ENCODE assay signal across 23 cellular contexts in genomic region chr2:224716201-224716600, GRCh38. TPM values are rescaled to one million over a fixed set of nuclear protein-coding genes. Genes with fewer than 3 reads are reported as not detected.
"Had no signal": no experiment of that assay in that cellular context is flagged by ENCODE, and none has a peak within 500 bp of the region (broad histone marks: within the 10 kb centered on the region; RNA-seq: fewer than 3 reads in every experiment).

Gene CCDC195 (minus strand): TSS chr2:224716365. CDS start chr2:224716365, 0 bp downstream.

- H3K9me3 ChIP-seq: esophagus squamous epithelium, lower lobe of right lung, neutrophil, ovary, right atrium auricular region, sigmoid colon, thoracic aorta, transverse colon had no signal

- H3K27me3 ChIP-seq: esophagus squamous epithelium, neutrophil, ovary, right atrium auricular region, sigmoid colon, stomach, transverse colon had no signal

- H3K36me3 ChIP-seq: esophagus squamous epithelium, left ventricle myocardium inferior, lower lobe of right lung, neutrophil, ovary, right atrium auricular region, sigmoid colon, stomach, thoracic aorta, transverse colon had no signal

- ATAC-seq: effector memory CD8-positive, alpha-beta T cell; left cardiac atrium; lower lobe of right lung; naive thymus-derived CD4-positive, alpha-beta T cell had no signal

- H3K4me1 ChIP-seq: esophagus squamous epithelium, left ventricle myocardium inferior, lower lobe of right lung, right atrium auricular region, stomach, transverse colon had no signal

- H3K27ac ChIP-seq: esophagus squamous epithelium, left ventricle myocardium inferior, lower lobe of right lung, neutrophil, ovary, right atrium auricular region, sigmoid colon, skin epidermis, stomach, thoracic aorta, transverse colon had no signal

- H3K4me3 ChIP-seq: esophagus squamous epithelium, left ventricle myocardium inferior, lower lobe of right lung, ovary, right atrium auricular region, sigmoid colon, skin epidermis, stomach, thoracic aorta, transverse colon had no signal

- DNase-seq: effector memory CD8-positive, alpha-beta T cell; esophagus squamous epithelium; foreskin fibroblast; kidney; left cardiac atrium; left ventricle myocardium inferior; lower lobe of right lung; midbrain; naive thymus-derived CD4-positive, alpha-beta T cell; ovary; sigmoid colon; stimulated activated naive CD4-positive, alpha-beta T cell; stomach; substantia nigra; transverse colon had no signal

RNA-seq across cellular contexts. Expression of gene CCDC195, which starts in this region (rescaled TPM):
- total RNA-seq: epithelial cell of proximal tubule; esophagus squamous epithelium; kidney; left cardiac atrium; left ventricle myocardium inferior; lower lobe of right lung; naive thymus-derived CD4-positive, alpha-beta T cell; ovary; posterior vena cava; right atrium auricular region; sigmoid colon; stomach; thoracic aorta; transverse colon; ureter had no signal
- polyA plus RNA-seq: naive thymus-derived CD4-positive, alpha-beta T cell; neural cell; ovary; sigmoid colon; stomach had no signal
